ENCODE assay signal across 9 cellular contexts in genomic region chr17:29612404-29613370, GRCh38. TPM values are rescaled to one million over a fixed set of nuclear protein-coding genes. Genes with fewer than 3 reads are reported as not detected.
A peak's percentile ranks its signal among the peaks of the same experiment; 100 is the strongest.
DNase-seq lines count a peak whose midpoint lies in the region; ATAC-seq, FAIRE-seq and TF ChIP-seq lines count a peak whose summit lies in the region.
"Had no signal": no experiment of that assay in that cellular context is flagged by ENCODE, and none has a peak within 500 bp of the region (broad histone marks: within the 10 kb centered on the region; RNA-seq: fewer than 3 reads in every experiment).

No MANE protein-coding gene starts in this region.

- DNase-seq in SK-N-SH: peak; percentile 39
- DNase-seq in activated CD8-positive, alpha-beta T cell treated with anti-CD3 and anti-CD28 coated beads for 36 hours: no peak
- DNase-seq in hepatocyte (ENCODE audit: low spot score): no peak
- DNase-seq in HTR-8/SVneo (ENCODE audit: insufficient read length, low spot score): no peak
- DNase-seq: NCI-H2171 had no signal

- 96% methylated on average over 36 of the region's 97 CpGs for WGBS in SK-N-SH (ENCODE audit: low lambda C conversion rate)
- WGBS in hepatocyte (ENCODE audit: low lambda C conversion rate, missing lambda C conversion rate): 86% methylated on average over 66 of the region's 97 CpGs

- H3K9me3 Mint-ChIP-seq in activated CD8-positive, alpha-beta T cell treated with anti-CD3 and anti-CD28 coated beads for 36 hours: no peaks in the 10 kb centered on the region
- no peaks in the 10 kb centered on the region for H3K9me3 Mint-ChIP-seq in stimulated activated memory B cell treated with anti-CD40 and anti-IgM and Interleukin-4, amounts not matched to agents 10 μg/mL and 1 μg/mL and 100 μg/mL, for 72 hours

- H3K4me3 Mint-ChIP-seq in activated CD8-positive, alpha-beta T cell treated with anti-CD3 and anti-CD28 coated beads for 36 hours: peak overlapping the region; percentile 21
- peak overlapping the region; percentile 71 for H3K4me3 Mint-ChIP-seq in stimulated activated memory B cell treated with anti-CD40 and anti-IgM and Interleukin-4, amounts not matched to agents 10 μg/mL and 1 μg/mL and 100 μg/mL, for 72 hours

- H3K27me3 ChIP-seq in SK-N-SH (ENCODE audit: insufficient read depth) (no peaks in the 10 kb centered on the region), hepatocyte (peaks cover 40% of the 10 kb centered on the region)

- no peak for ATAC-seq in SK-N-SH treated with all-trans-retinoic acid at 6 μM for 48 hours
- ATAC-seq in activated CD8-positive, alpha-beta T cell treated with anti-CD3 and anti-CD28 coated beads for 36 hours: no peak
- no peak for ATAC-seq in stimulated activated memory B cell treated with anti-CD40 and anti-IgM and Interleukin-4, amounts not matched to agents 10 μg/mL and 1 μg/mL and 100 μg/mL, for 72 hours
- no peak for ATAC-seq in HG03460 (IDR thresholded peaks at IDR 0.05; ENCODE audit: unreplicated experiment)
- no peak for ATAC-seq in GM19455 (IDR thresholded peaks at IDR 0.05; ENCODE audit: unreplicated experiment)

- H3K9me3 ChIP-seq in SK-N-SH (no peaks in the 10 kb centered on the region), hepatocyte (ENCODE audit: low read depth) (no peaks in the 10 kb centered on the region)

- H3K36me3 Mint-ChIP-seq in activated CD8-positive, alpha-beta T cell treated with anti-CD3 and anti-CD28 coated beads for 36 hours (ENCODE audit: low read depth): no peaks in the 10 kb centered on the region
- no peaks in the 10 kb centered on the region for H3K36me3 Mint-ChIP-seq in stimulated activated memory B cell treated with anti-CD40 and anti-IgM and Interleukin-4, amounts not matched to agents 10 μg/mL and 1 μg/mL and 100 μg/mL, for 72 hours

- H2AFZ ChIP-seq in SK-N-SH (ENCODE audit: low read depth) (no peak overlapping the region), hepatocyte (no peak overlapping the region)

- H3K4me1 Mint-ChIP-seq in activated CD8-positive, alpha-beta T cell treated with anti-CD3 and anti-CD28 coated beads for 36 hours (ENCODE audit: low read depth): peaks cover 31% of the 10 kb centered on the region
- peaks cover 42% of the 10 kb centered on the region for H3K4me1 Mint-ChIP-seq in stimulated activated memory B cell treated with anti-CD40 and anti-IgM and Interleukin-4, amounts not matched to agents 10 μg/mL and 1 μg/mL and 100 μg/mL, for 72 hours

- TF ChIP-seq CTCF in SK-N-SH (IDR thresholded peaks at IDR 0.05) (no peak), hepatocyte (IDR thresholded peaks at IDR 0.05; ENCODE audit: poor library complexity) (no peak)
- no peak for TF ChIP-seq CTCF in activated CD8-positive, alpha-beta T cell treated with anti-CD3 and anti-CD28 coated beads for 36 hours (IDR thresholded peaks at IDR 0.05)

- FAIRE-seq in HTR-8/SVneo (lab: Jason Lieb, UNC): no peak

- H4K20me1 ChIP-seq in SK-N-SH (ENCODE audit: insufficient read depth) (no peaks in the 10 kb centered on the region), hepatocyte (ENCODE audit: insufficient read depth, poor library complexity, severe bottlenecking) (no peaks in the 10 kb centered on the region)

- no peaks in the 10 kb centered on the region for H3F3A ChIP-seq in SK-N-SH (replicated peaks; ENCODE audit: insufficient read depth)

- CTCF ChIA-PET in SK-N-SH (lab: Yijun Ruan, JAX): no interaction called here
- CTCF ChIA-PET in activated CD8-positive, alpha-beta T cell treated with anti-CD3 and anti-CD28 coated beads for 36 hours (lab: Charles Lee): interaction anchor here (0.6 to 8.5 kb wide), 16 partner anchors 8 to 318 kb away, joined by 3 to 172 read pairs (median 4); partner anchors contain the start of genes ABHD15, ANKRD13B, GIT1 and SSH2

- intact Hi-C loops in activated CD8-positive, alpha-beta T cell treated with anti-CD3 and anti-CD28 coated beads for 36 hours (cut with micrococcal nuclease): no loop called here

- TF ChIP-seq EP300 in SK-N-SH (IDR thresholded peaks at IDR 0.05; ENCODE audit: borderline replicate concordance in 1 of 2, low read depth in 1 of 2, low read length in 1 of 2): no peak

- H3K36me3 ChIP-seq in SK-N-SH (replicated peaks in 1 of 2; ENCODE audit: control insufficient read depth in 1 of 2, insufficient read depth in 2 of 2, low read length in 1 of 2) (peaks cover 0 to 34% of the 10 kb centered on the region in 2 experiments), hepatocyte (replicated peaks; ENCODE audit: insufficient read depth, low read depth) (no peaks in the 10 kb centered on the region)

- no peak overlapping the region for H3K27ac Mint-ChIP-seq in activated CD8-positive, alpha-beta T cell treated with anti-CD3 and anti-CD28 coated beads for 36 hours
- no peak overlapping the region for H3K27ac Mint-ChIP-seq in stimulated activated memory B cell treated with anti-CD40 and anti-IgM and Interleukin-4, amounts not matched to agents 10 μg/mL and 1 μg/mL and 100 μg/mL, for 72 hours

- H3K4me2 ChIP-seq in SK-N-SH (no peak overlapping the region), hepatocyte (peak overlapping the region; percentile 71)

- H3K79me2 ChIP-seq in SK-N-SH (ENCODE audit: insufficient read depth) (no peaks in the 10 kb centered on the region), hepatocyte (no peaks in the 10 kb centered on the region)

- TF ChIP-seq RAD21 in SK-N-SH (IDR thresholded peaks at IDR 0.05; ENCODE audit: low read length): no peak

- H3K9me2 ChIP-seq in SK-N-SH (no peaks in the 10 kb centered on the region), hepatocyte (replicated peaks; ENCODE audit: insufficient read depth) (no peaks in the 10 kb centered on the region)

- H3K27me3 Mint-ChIP-seq in activated CD8-positive, alpha-beta T cell treated with anti-CD3 and anti-CD28 coated beads for 36 hours: peaks cover 2% of the 10 kb centered on the region
- peaks cover 11% of the 10 kb centered on the region for H3K27me3 Mint-ChIP-seq in stimulated activated memory B cell treated with anti-CD40 and anti-IgM and Interleukin-4, amounts not matched to agents 10 μg/mL and 1 μg/mL and 100 μg/mL, for 72 hours

- POLR2A ChIA-PET in SK-N-SH (lab: Yijun Ruan, JAX): no interaction called here
- POLR2A ChIA-PET in activated CD8-positive, alpha-beta T cell treated with anti-CD3 and anti-CD28 coated beads for 36 hours (lab: Charles Lee): interaction anchor here (0.6 to 1.9 kb wide), 9 partner anchors 11 to 45 kb away, joined by 3 to 6 read pairs (median 3); partner anchors contain the start of genes ABHD15 and CORO6

- no peak overlapping the region for H3K9ac ChIP-seq in SK-N-SH

- H3K4me1 ChIP-seq in SK-N-SH (ENCODE audit: control insufficient read depth in 1 of 2, insufficient read depth in 2 of 2, low read depth in 1 of 2, low read length in 1 of 2) (peaks cover 0 to 7% of the 10 kb centered on the region in 2 experiments; a peak in 1 of 4 replicates), hepatocyte (ENCODE audit: insufficient read depth) (peaks cover 20% of the 10 kb centered on the region)

- H3K27ac ChIP-seq in SK-N-SH (ENCODE audit: low read depth in 2 of 2, low read length in 1 of 2) (no peak overlapping the region; a peak in 1 of 4 replicates), hepatocyte (no peak overlapping the region)

- H3K4me3 ChIP-seq in SK-N-SH (ENCODE audit: low read depth in 2 of 2, low read length in 1 of 2) (no peak overlapping the region), hepatocyte (no peak overlapping the region)

TF ChIP-seq in SK-N-SH, 30 proteins besides CTCF, POLR2A, EP300 and RAD21 (continues in another document):
- TF ChIP-seq TCF12 (IDR thresholded peaks at IDR 0.05) (no peak), RXRA (IDR thresholded peaks at IDR 0.05; ENCODE audit: borderline replicate concordance, low read depth) (no peak)

RNA-seq across cellular contexts. Expression of gene CORO6, which starts 10.0 kb away (rescaled TPM):
- polyA plus RNA-seq in SK-N-SH (2012; rRNA removed) (18.4 and 28.1 TPM in 2 replicates), hepatocyte (1.9 and 3.4 TPM in 2 replicates)
- polyA plus RNA-seq in SK-N-SH (2012; cell fraction: cytosol; rRNA removed): 2.0 and 5.5 TPM in 2 replicates
- 212 and 229 TPM in 2 replicates for polyA plus RNA-seq in SK-N-SH (2012; cell fraction: nucleus; rRNA removed)
- total RNA-seq in activated CD8-positive, alpha-beta T cell treated with anti-CD3 and anti-CD28 coated beads for 36 hours: 10 to 100 TPM; 11.6 to 13.0 TPM
- 0.83 and 1.5 TPM in 2 replicates for total RNA-seq in hepatocyte

RNA-seq across cellular contexts. Expression of gene ANKRD13B, which starts 19.8 kb away (rescaled TPM):
- 14.0 and 16.1 TPM in 2 replicates for polyA plus RNA-seq in SK-N-SH (2012; rRNA removed)
- 4.1 and 9.1 TPM in 2 replicates for polyA plus RNA-seq in SK-N-SH (2012; cell fraction: cytosol; rRNA removed)
- 90.2 and 139 TPM in 2 replicates for polyA plus RNA-seq in SK-N-SH (2012; cell fraction: nucleus; rRNA removed)
- 10 to 100 TPM; 22.8 to 22.9 TPM for total RNA-seq in activated CD8-positive, alpha-beta T cell treated with anti-CD3 and anti-CD28 coated beads for 36 hours
- 3.5 and 5.1 TPM in 2 replicates for total RNA-seq in hepatocyte
- polyA plus RNA-seq in hepatocyte: 7.2 and 11.6 TPM in 2 replicates

RNA-seq across cellular contexts. Expression of gene GIT1, which starts 23.2 kb away (rescaled TPM):
- polyA plus RNA-seq in SK-N-SH (2012; rRNA removed) (39.4 and 42.9 TPM in 2 replicates), hepatocyte (35.2 and 46.3 TPM in 2 replicates)
- 21.6 and 27.8 TPM in 2 replicates for polyA plus RNA-seq in SK-N-SH (2012; cell fraction: cytosol; rRNA removed)
- polyA plus RNA-seq in SK-N-SH (2012; cell fraction: nucleus; rRNA removed): 92.1 and 131 TPM in 2 replicates
- total RNA-seq in activated CD8-positive, alpha-beta T cell treated with anti-CD3 and anti-CD28 coated beads for 36 hours: 10 to 100 TPM; 54.8 to 59.3 TPM
- 18.6 and 20.0 TPM in 2 replicates for total RNA-seq in hepatocyte

RNA-seq across cellular contexts. Expression of gene TP53I13, which starts 44.2 kb away (rescaled TPM):
- 39.2 and 45.3 TPM in 2 replicates for polyA plus RNA-seq in SK-N-SH (2012; rRNA removed)
- 15.7 and 27.4 TPM in 2 replicates for polyA plus RNA-seq in SK-N-SH (2012; cell fraction: cytosol; rRNA removed)
- polyA plus RNA-seq in SK-N-SH (2012; cell fraction: nucleus; rRNA removed): 130 and 165 TPM in 2 replicates
- total RNA-seq in activated CD8-positive, alpha-beta T cell treated with anti-CD3 and anti-CD28 coated beads for 36 hours: 10 to 100 TPM; 46.7 to 50.2 TPM
- total RNA-seq in hepatocyte: 43.4 and 52.9 TPM in 2 replicates
- 92.9 and 94.2 TPM in 2 replicates for polyA plus RNA-seq in hepatocyte

RNA-seq across cellular contexts. Expression of gene ABHD15, which starts 45.9 kb away (rescaled TPM):
- 6.3 and 7.0 TPM in 2 replicates for polyA plus RNA-seq in SK-N-SH (2012; rRNA removed)
- polyA plus RNA-seq in SK-N-SH (2012; cell fraction: cytosol; rRNA removed): 4.4 and 6.0 TPM in 2 replicates
- polyA plus RNA-seq in SK-N-SH (2012; cell fraction: nucleus; rRNA removed): 5.7 and 6.0 TPM in 2 replicates
- total RNA-seq in activated CD8-positive, alpha-beta T cell treated with anti-CD3 and anti-CD28 coated beads for 36 hours: 10 to 100 TPM in 1 of 2 experiments, 1 to 10 TPM in 1; 9.7 to 10.1 TPM
- 16.8 and 19.2 TPM in 2 replicates for total RNA-seq in hepatocyte
- polyA plus RNA-seq in hepatocyte: 11.0 and 11.8 TPM in 2 replicates
